20 cellular contexts compared by ENCODE assay signal in genomic region chr7:17584822-17585221, GRCh38.
DNase-seq lines count a peak whose midpoint lies in the region; ATAC-seq and TF ChIP-seq lines count a peak whose summit lies in the region.
"Had no signal": no experiment of that assay in that cellular context is flagged by ENCODE, and none has a peak within 500 bp of the region (broad histone marks: within the 10 kb centered on the region; RNA-seq: fewer than 3 reads in every experiment).

No MANE protein-coding gene starts in this region.

- CTCF ChIA-PET in PC-3 (lab: Charles Lee), result no interaction called here

- H3K9ac ChIP-seq in DND-41 (ENCODE audit: low read depth, low read length), result no peak overlapping the region
- no peak overlapping the region for H3K9ac ChIP-seq in PC-3 (ENCODE audit: low read length)

- H3K9me3 ChIP-seq in DND-41 (ENCODE audit: insufficient read depth, low read length, severe bottlenecking), result no peaks in the 10 kb centered on the region
- H3K9me3 ChIP-seq in PC-3 (ENCODE audit: low read length), result no peaks in the 10 kb centered on the region
- no peaks in the 10 kb centered on the region for H3K9me3 ChIP-seq in mucosa of descending colon
- H3K9me3 ChIP-seq: Caco-2, colonic mucosa had no signal

- H2AFZ ChIP-seq in DND-41 (ENCODE audit: low read depth, low read length) (no peak overlapping the region), PC-3 (ENCODE audit: low read length) (no peak overlapping the region)
- H2AFZ ChIP-seq: GM23338 had no signal

- H3K27ac ChIP-seq in DND-41 (ENCODE audit: low read length) (no peak overlapping the region), PC-3 (ENCODE audit: low read length) (no peak overlapping the region)
- H3K27ac ChIP-seq: colonic mucosa, VCaP had no signal

- DNase-seq in DND-41, result no peak
- peak; percentile 5 for DNase-seq in PC-3
- DNase-seq in epithelial cell of esophagus (ENCODE audit: low read depth), result peak; percentile 76
- peak; percentile 46 for DNase-seq in non-pigmented ciliary epithelial cell (ENCODE audit: low read depth)
- DNase-seq in mucosa of descending colon, result no peak
- no peak for DNase-seq in COLO668 (lab: John Stamatoyannopoulos, UW; ENCODE audit: unreplicated experiment)
- DNase-seq: activated CD4-positive, alpha-beta T cell treated with anti-CD3 and anti-CD28 coated beads, Interleukin-2, amount 50 U/mL, for 4 hours; activated gamma-delta T cell treated with Interleukin-2 at 50 U/mL for 16 hours; Caco-2; colonic mucosa; NCI-H1417 treated with DMSO at 0.1 percent for 48 hours; NCI-H69; nucleus accumbens; OCI-M1; SIG-M5 had no signal

- no peaks in the 10 kb centered on the region for H4K20me1 ChIP-seq in DND-41 (ENCODE audit: insufficient read depth, low read length)
- H4K20me1 ChIP-seq in PC-3 (ENCODE audit: low read length), result no peaks in the 10 kb centered on the region

- no peaks in the 10 kb centered on the region for H3K4me1 ChIP-seq in DND-41 (ENCODE audit: insufficient read depth, low read length)
- no peaks in the 10 kb centered on the region for H3K4me1 ChIP-seq in PC-3 (ENCODE audit: insufficient read depth, low read length)
- no peaks in the 10 kb centered on the region for H3K4me1 ChIP-seq in mucosa of descending colon (ENCODE audit: low read depth)
- H3K4me1 ChIP-seq: colonic mucosa had no signal

- intact Hi-C loops in PC-3 (cut with micrococcal nuclease) (no loop called here), mucosa of descending colon (cut with DNase I, micrococcal nuclease) (no loop called here)

- H3K4me3 ChIP-seq in DND-41 (ENCODE audit: low read depth in 1 of 2, low read length in 2 of 2) (no peak overlapping the region), PC-3 (ENCODE audit: low read length) (no peak overlapping the region), epithelial cell of esophagus (ENCODE audit: low read length) (no peak overlapping the region), mucosa of descending colon (no peak overlapping the region)
- H3K4me3 ChIP-seq: colonic mucosa, GM23338 had no signal

- no peaks in the 10 kb centered on the region for H3F3A ChIP-seq in PC-3 (ENCODE audit: low read length, unreplicated experiment)

- H3K36me3 ChIP-seq in DND-41 (ENCODE audit: insufficient read depth, low read length) (no peaks in the 10 kb centered on the region), PC-3 (ENCODE audit: low read depth, low read length) (no peaks in the 10 kb centered on the region), mucosa of descending colon (ENCODE audit: low read depth) (no peaks in the 10 kb centered on the region)
- H3K36me3 ChIP-seq: colonic mucosa had no signal

- POLR2A ChIA-PET in PC-3 (lab: Charles Lee; ENCODE audit: unreplicated experiment), result no interaction called here

- H3K79me2 ChIP-seq in DND-41 (ENCODE audit: insufficient read depth, low read length), result no peaks in the 10 kb centered on the region
- H3K79me2 ChIP-seq in PC-3 (ENCODE audit: low read length), result no peaks in the 10 kb centered on the region

- H3K4me2 ChIP-seq in DND-41 (ENCODE audit: insufficient read depth, low read length), result no peak overlapping the region
- H3K4me2 ChIP-seq in PC-3 (ENCODE audit: low read length), result no peak overlapping the region
- H3K4me2 ChIP-seq: GM23338 had no signal

- TF ChIP-seq CTCF in DND-41 (IDR thresholded peaks at IDR 0.05; ENCODE audit: borderline replicate concordance, extremely low read depth, low read length, poor library complexity, severe bottlenecking) (no peak), PC-3 (conservative IDR thresholded peaks at IDR 0.05; ENCODE audit: low read depth, low read length) (no peak), epithelial cell of esophagus (IDR thresholded peaks at IDR 0.05; ENCODE audit: insufficient read depth, low read depth, low read length, missing control alignments) (no peak), mucosa of descending colon (IDR thresholded peaks at IDR 0.05) (no peak)

- BruUV-seq in PC-3 (replicated peaks; lab: Mats Ljungman, UMichigan), result no TSS peak

- H3K27me3 ChIP-seq in DND-41 (ENCODE audit: insufficient read depth, low read length, poor library complexity) (no peaks in the 10 kb centered on the region), PC-3 (ENCODE audit: low read length) (no peaks in the 10 kb centered on the region)
- H3K27me3 ChIP-seq: colonic mucosa had no signal

- no peaks in the 10 kb centered on the region for H3K9me2 ChIP-seq in PC-3 (replicated peaks; ENCODE audit: low read length)

- ATAC-seq in DND-41 (ENCODE audit: insufficient read depth, low read depth) (peak; percentile 52; the same call in 1 of the 3 replicates), PC-3 (no peak), mucosa of descending colon (no peak), HG03565 (IDR thresholded peaks at IDR 0.05; ENCODE audit: unreplicated experiment) (no peak), GM18498 (IDR thresholded peaks at IDR 0.05; ENCODE audit: unreplicated experiment) (no peak)
- ATAC-seq: GM23338; stimulated activated effector memory CD8-positive, alpha-beta T cell treated with anti-CD3 and anti-CD28 coated beads, Interleukin-12 subunit alpha, Interleukin-12 subunit beta, amount 100 ng/mL, for 72 hours had no signal

Comparison
In these comparisons a context has a peak if more than half of its experiments do, and no peak if none do; other contexts are left out.
1. DNase-seq: peak in PC-3 (single experiment), epithelial cell of esophagus (single experiment) and non-pigmented ciliary epithelial cell (single experiment); none in DND-41 (single experiment), mucosa of descending colon (0 of 3) and COLO668 (single experiment).